In genomic region chr12:45648070-45648469, GRCh38 we compare ENCODE assay signal across 19 cellular contexts.
DNase-seq lines count a peak whose midpoint lies in the region; ATAC-seq, FAIRE-seq and TF ChIP-seq lines count a peak whose summit lies in the region.
"Had no signal": no experiment of that assay in that cellular context is flagged by ENCODE, and none has a peak within 500 bp of the region (broad histone marks: within the 10 kb centered on the region; RNA-seq: fewer than 3 reads in every experiment).

No MANE protein-coding gene starts in this region.

- H3K9me3 Mint-ChIP-seq in astrocyte (ENCODE audit: unreplicated experiment) = peaks cover 2% of the 10 kb centered on the region
- H3K9me3 Mint-ChIP-seq: activated T-helper 2 cell treated with anti-CD3 and anti-CD28 coated beads, Interferon-gamma antibody, Interleukin-2, Interleukin-4, amounts not matched to agents 10 μg/mL and 5 μg/mL and 100 μg/mL, durations not matched to agents 14 hours and 24 hours and 36 hours had no signal

- H2AFZ ChIP-seq in astrocyte (ENCODE audit: low read depth, low read length) = no peak overlapping the region

- H3K27ac Mint-ChIP-seq in astrocyte (ENCODE audit: unreplicated experiment) = peak overlapping the region; percentile 36
- H3K27ac Mint-ChIP-seq: activated CD4-positive, alpha-beta T cell treated with anti-CD3 and anti-CD28 coated beads for 36 hours; activated T-helper 2 cell treated with anti-CD3 and anti-CD28 coated beads, Interferon-gamma antibody, Interleukin-2, Interleukin-4, amounts not matched to agents 10 μg/mL and 5 μg/mL and 100 μg/mL, durations not matched to agents 14 hours and 24 hours and 36 hours had no signal

- H3K27ac ChIP-seq in astrocyte (ENCODE audit: low read depth, low read length) = no peak overlapping the region
- peak overlapping the region; percentile 21 to 29 for H3K27ac ChIP-seq in liver (ENCODE audit: low read depth in 1 of 2, low read length in 2 of 2)
- H3K27ac ChIP-seq: A549, C4-2B had no signal

- H3K36me3 Mint-ChIP-seq in astrocyte (ENCODE audit: low read depth, unreplicated experiment) = no peaks in the 10 kb centered on the region

- H3K27me3 Mint-ChIP-seq in astrocyte (ENCODE audit: low read depth, unreplicated experiment) = peaks cover 4% of the 10 kb centered on the region

- FAIRE-seq in astrocyte (lab: Jason Lieb, UNC) = no peak
- FAIRE-seq: A549, K562, kidney, RCC 7860, urothelium cell line had no signal

- H3K4me3 ChIP-seq in astrocyte (ENCODE audit: insufficient read depth, low read depth, low read length) (no peak overlapping the region), liver (ENCODE audit: low read depth in 1 of 3, low read length in 3 of 3) (no peak overlapping the region)
- H3K4me3 ChIP-seq: A549, K562 had no signal

- H3K9ac ChIP-seq in astrocyte (ENCODE audit: low read length) = no peak overlapping the region
- no peak overlapping the region for H3K9ac ChIP-seq in liver (ENCODE audit: low read depth in 1 of 2, low read length in 2 of 2)

- no peaks in the 10 kb centered on the region for H3K79me2 ChIP-seq in astrocyte (ENCODE audit: insufficient read depth, low read length)

- ATAC-seq in Right ventricle myocardium superior (ENCODE audit: poor library complexity) = peak; percentile 91
- no peak for ATAC-seq in GM19035 (IDR thresholded peaks at IDR 0.05; ENCODE audit: unreplicated experiment)
- ATAC-seq: A549; activated CD4-positive, alpha-beta T cell treated with anti-CD3 and anti-CD28 coated beads for 36 hours; K562 had no signal

- H3K4me1 Mint-ChIP-seq in astrocyte (ENCODE audit: low read depth, unreplicated experiment) = no peaks in the 10 kb centered on the region

- DNase-seq in Right ventricle myocardium superior (peak; percentile 53), cardiac septum (ENCODE audit: low spot score) (no peak), astrocyte (ENCODE audit: low read depth) (no peak), COR-L47 (lab: John Stamatoyannopoulos, UW) (no peak), H4 (ENCODE audit: low spot score) (no peak), NOMO-1 (lab: John Stamatoyannopoulos, UW; ENCODE audit: unreplicated experiment in 2 of 2) (no peak)
- DNase-seq: activated CD4-positive, alpha-beta T cell treated with anti-CD3 and anti-CD28 coated beads for 36 hours; kidney; NCI-H2171 treated with DMSO at 0.1 percent for 48 hours; NCI-H82; stimulated activated CD8-positive, alpha-beta memory T cell treated with anti-CD3 and anti-CD28 coated beads, Interleukin-4, amount 100 ng/mL, for 48 hours had no signal

- TF ChIP-seq RAD21 in liver (IDR thresholded peaks at IDR 0.05) = peak; percentile 56 to 68

- no peak for TF ChIP-seq CTCF in astrocyte (IDR thresholded peaks at IDR 0.05; ENCODE audit: insufficient read depth, low read depth, low read length)
- TF ChIP-seq CTCF in liver (IDR thresholded peaks at IDR 0.05; ENCODE audit: low read depth, low read length, missing input control) = no peak

- H3K4me1 ChIP-seq in astrocyte (ENCODE audit: insufficient read depth, low read length) (no peaks in the 10 kb centered on the region), liver (ENCODE audit: control insufficient read depth in 4 of 4, insufficient read depth in 4 of 4, low read length in 3 of 4) (peaks cover 0 to 21% (median 12%) of the 10 kb centered on the region in 4 donors)
- H3K4me1 ChIP-seq: A549 had no signal

- no peaks in the 10 kb centered on the region for H3K36me3 ChIP-seq in astrocyte (ENCODE audit: insufficient read depth, low read length)
- H3K36me3 ChIP-seq in liver (ENCODE audit: control insufficient read depth in 4 of 4, insufficient read depth in 3 of 4, low read depth in 1 of 4, low read length in 3 of 4) = no peaks in the 10 kb centered on the region

- H3K4me3 Mint-ChIP-seq in astrocyte (ENCODE audit: unreplicated experiment) = no peak overlapping the region
- H3K4me3 Mint-ChIP-seq: activated CD4-positive, alpha-beta T cell treated with anti-CD3 and anti-CD28 coated beads for 36 hours had no signal

- H4K20me1 ChIP-seq in astrocyte (ENCODE audit: insufficient read depth, low read length) = no peaks in the 10 kb centered on the region

- no peaks in the 10 kb centered on the region for H3K9me3 ChIP-seq in astrocyte (ENCODE audit: insufficient read depth, low read depth, low read length)
- no peaks in the 10 kb centered on the region for H3K9me3 ChIP-seq in liver (ENCODE audit: control insufficient read depth in 4 of 4, low read length in 3 of 4)
- H3K9me3 ChIP-seq: A549 had no signal

- H3K27me3 ChIP-seq in astrocyte (ENCODE audit: insufficient read depth, low read length) = no peaks in the 10 kb centered on the region
- no peaks in the 10 kb centered on the region for H3K27me3 ChIP-seq in liver (ENCODE audit: control insufficient read depth in 4 of 4, insufficient read depth in 4 of 4, low read length in 3 of 4)

- H3K4me2 ChIP-seq in astrocyte (ENCODE audit: low read length) = no peak overlapping the region
- H3K4me2 ChIP-seq: A549 had no signal

- 33% methylated on average over 3 of the region's 3 CpGs for whole genome bisulfite sequencing in liver

- intact Hi-C loops in Right ventricle myocardium superior (cut with DNase I) (no loop called here), cardiac septum (cut with DNase I) (no loop called here)

TF ChIP-seq in liver, 16 proteins besides CTCF, POLR2A, EP300 and RAD21:
- TF ChIP-seq SP1 (IDR thresholded peaks at IDR 0.05) = peak; percentile 91
- peak; percentile 83 for TF ChIP-seq ZBTB33 (IDR thresholded peaks at IDR 0.05)
- peak; percentile 74 for TF ChIP-seq REST (IDR thresholded peaks at IDR 0.05)
- peak; percentile 79 to 84 for TF ChIP-seq JUND (IDR thresholded peaks at IDR 0.05)
- peak in 1 of 2 donors; percentile 35 for TF ChIP-seq EGR1 (IDR thresholded peaks at IDR 0.05; ENCODE audit: low read depth in 2 of 2)
- peak; percentile 97 for TF ChIP-seq HNF4G (IDR thresholded peaks at IDR 0.05)
- no peak for TF ChIP-seq ATF3 (IDR thresholded peaks at IDR 0.05)
- TF ChIP-seq GABPA (IDR thresholded peaks at IDR 0.05 in 1 of 2, conservative IDR thresholded peaks at IDR 0.05 in 1 of 2) = no peak
- peak; percentile 65 for TF ChIP-seq NR2F2 (IDR thresholded peaks at IDR 0.05)
- peak; percentile 88 to 93 for TF ChIP-seq RXRA (IDR thresholded peaks at IDR 0.05)
- TF ChIP-seq TAF1 (conservative IDR thresholded peaks at IDR 0.05) = no peak
- TF ChIP-seq YY1 (IDR thresholded peaks at IDR 0.05) = peak; percentile 89
- peak; percentile 76 for TF ChIP-seq FOXA1 (IDR thresholded peaks at IDR 0.05)
- peak; percentile 64 for TF ChIP-seq FOXA2 (IDR thresholded peaks at IDR 0.05)
- TF ChIP-seq MAX (IDR thresholded peaks at IDR 0.05) = peak; percentile 93
- peak; percentile 99 for TF ChIP-seq HNF4A (conservative IDR thresholded peaks at IDR 0.05)
